Comparison of ENCODE assay signal across 1 cellular context in genomic region chr12:6607751-6608591, GRCh38.
TF ChIP-seq lines count a peak whose summit lies in the region.

No MANE protein-coding gene starts in this region.

TF ChIP-seq in K562, 482 proteins besides CTCF, POLR2A, EP300 and RAD21 (continues in another document):
- TF ChIP-seq FOSL1 (tag; conservative IDR thresholded peaks at IDR 0.05) (no peak), PTRF (tag; IDR thresholded peaks at IDR 0.05) (peak; percentile 77), FOXP1 (CRISPR knock-in tag; IDR thresholded peaks at IDR 0.05) (no peak), MYC (IDR thresholded peaks at IDR 0.05; ENCODE audit: low read depth, low read length) (no peak), MYC (CRISPR knock-in tag; IDR thresholded peaks at IDR 0.05; ENCODE audit: borderline replicate concordance, low read depth) (peak; percentile 36; the same call in 1 of the 2 replicates), STAT5A (IDR thresholded peaks at IDR 0.05; ENCODE audit: borderline replicate concordance, low read length) (no peak), TAF15 (IDR thresholded peaks at IDR 0.05; ENCODE audit: low read depth, low read length) (no peak), ZNF507 (tag; conservative IDR thresholded peaks at IDR 0.05) (no peak), ZNF3 (CRISPR knock-in tag; IDR thresholded peaks at IDR 0.05) (no peak), ZNF239 (CRISPR knock-in tag; IDR thresholded peaks at IDR 0.05) (peak; percentile 29; the same call in 1 of the 2 replicates), PPARD (CRISPR knock-in tag; IDR thresholded peaks at IDR 0.05) (no peak), ZBTB9 (CRISPR knock-in tag; IDR thresholded peaks at IDR 0.05) (peak; percentile 49; the same call in 1 of the 2 replicates), KLF6 (CRISPR knock-in tag; IDR thresholded peaks at IDR 0.05; ENCODE audit: borderline replicate concordance) (peak; percentile 58; the same call in 1 of the 2 replicates), ZNF12 (CRISPR knock-in tag; IDR thresholded peaks at IDR 0.05) (no peak), ARID2 (IDR thresholded peaks at IDR 0.05) (no peak), MCM3 (IDR thresholded peaks at IDR 0.05) (0 out of 2 replicates have a peak, but pooled peaks have one; percentile 43), HDGF (IDR thresholded peaks at IDR 0.05) (0 out of 2 replicates have a peak, but pooled peaks have one; percentile 19), CREB3 (tag; conservative IDR thresholded peaks at IDR 0.05; ENCODE audit: low read depth) (peak; percentile 94), CHD2 (IDR thresholded peaks at IDR 0.05; ENCODE audit: low read depth, low read length) (no peak), SMAD4 (CRISPR knock-in tag; conservative IDR thresholded peaks at IDR 0.05) (peak; percentile 28; the same call in 1 of the 2 replicates), HDAC1 (IDR thresholded peaks at IDR 0.05) (0 out of 4 replicates have a peak, but pooled peaks of 1 of the 2 experiments have one; percentile 12), SIN3B (IDR thresholded peaks at IDR 0.05; ENCODE audit: low read depth) (no peak), PHF8 (IDR thresholded peaks at IDR 0.05; ENCODE audit: borderline replicate concordance, low read length) (no peak), NRF1 (conservative IDR thresholded peaks at IDR 0.05 in 1 of 2, IDR thresholded peaks at IDR 0.05 in 1 of 2) (peak in 1 of 2 experiments; percentile 18; a peak in 1 of 4 replicates), HMGN3 (IDR thresholded peaks at IDR 0.05; ENCODE audit: borderline replicate concordance, extremely low read depth, insufficient read length, low read depth, low read length) (no peak), BCOR (IDR thresholded peaks at IDR 0.05) (peak; percentile 26; the same call in 1 of the 2 replicates), RREB1 (CRISPR knock-in tag; IDR thresholded peaks at IDR 0.05) (no peak), BACH1 (tag; IDR thresholded peaks at IDR 0.05) (peak; percentile 86), SMC3 (conservative IDR thresholded peaks at IDR 0.05; ENCODE audit: insufficient read depth, low read depth, low read length) (0 out of 2 replicates have a peak, but pooled peaks have one; percentile 26), ZFP30 (CRISPR knock-in tag; IDR thresholded peaks at IDR 0.05; ENCODE audit: borderline replicate concordance) (no peak), CBFA2T2 (conservative IDR thresholded peaks at IDR 0.05) (0 out of 2 replicates have a peak, but pooled peaks have one; percentile 11), TAF7 (tag; IDR thresholded peaks at IDR 0.05) (no peak), BHLHE40 (IDR thresholded peaks at IDR 0.05; ENCODE audit: low read length) (no peak), ZNF121 (CRISPR knock-in tag; conservative IDR thresholded peaks at IDR 0.05) (no peak), ZBED1 (IDR thresholded peaks at IDR 0.05) (no peak), ADNP (tag; IDR thresholded peaks at IDR 0.05) (no peak), PHB2 (IDR thresholded peaks at IDR 0.05; ENCODE audit: low read depth) (0 out of 2 replicates have a peak, but pooled peaks have one; percentile 33), ZNF311 (CRISPR knock-in tag; IDR thresholded peaks at IDR 0.05) (no peak), CLOCK (CRISPR knock-in tag; IDR thresholded peaks at IDR 0.05; ENCODE audit: borderline replicate concordance) (no peak), ELF1 (tag; IDR thresholded peaks at IDR 0.05) (peak; percentile 48; the same call in 1 of the 2 replicates), SMARCB1 (IDR thresholded peaks at IDR 0.05; ENCODE audit: insufficient read length, low read depth) (no peak), ZKSCAN1 (IDR thresholded peaks at IDR 0.05; ENCODE audit: low read depth, low read length) (no peak), ZNF511 (CRISPR knock-in tag; IDR thresholded peaks at IDR 0.05) (no peak), ZNF695 (CRISPR knock-in tag; IDR thresholded peaks at IDR 0.05) (no peak), KHSRP (IDR thresholded peaks at IDR 0.05) (no peak), ZSCAN32 (CRISPR knock-in tag; IDR thresholded peaks at IDR 0.05) (no peak), SMARCA4 (IDR thresholded peaks at IDR 0.05) (peak; percentile 71), CCNT2 (IDR thresholded peaks at IDR 0.05; ENCODE audit: borderline replicate concordance, extremely low read depth, insufficient read length, low read depth, low read length) (no peak), SNAPC5 (CRISPR knock-in tag; IDR thresholded peaks at IDR 0.05) (no peak), RBM22 (IDR thresholded peaks at IDR 0.05; ENCODE audit: low read depth, low read length, poor library complexity, severe bottlenecking) (no peak), ARID3A (IDR thresholded peaks at IDR 0.05; ENCODE audit: borderline replicate concordance, low read depth, low read length) (peak; percentile 80), MXI1 (IDR thresholded peaks at IDR 0.05; ENCODE audit: low read depth, low read length) (no peak), TEAD4 (IDR thresholded peaks at IDR 0.05; ENCODE audit: low read length) (peak; percentile 18; the same call in 1 of the 2 replicates), TEAD4 (CRISPR knock-in tag; IDR thresholded peaks at IDR 0.05; ENCODE audit: borderline replicate concordance) (no peak), NCOA2 (IDR thresholded peaks at IDR 0.05; ENCODE audit: partially characterized antibody in 2 of 2) (no peak), KAT8 (IDR thresholded peaks at IDR 0.05; ENCODE audit: low read depth) (no peak), POLR2H (tag; IDR thresholded peaks at IDR 0.05; ENCODE audit: low read depth) (no peak), SIN3A (IDR thresholded peaks at IDR 0.05; ENCODE audit: borderline replicate concordance in 2 of 2, control insufficient read depth in 1 of 2, low read depth in 2 of 2, low read length in 2 of 2) (no peak), CTCFL (IDR thresholded peaks at IDR 0.05; ENCODE audit: borderline replicate concordance, insufficient read depth, low read depth, low read length, poor library complexity, severe bottlenecking) (no peak), FOXA3 (CRISPR knock-in tag; conservative IDR thresholded peaks at IDR 0.05 in 1 of 2, IDR thresholded peaks at IDR 0.05 in 1 of 2) (no peak)
